8 cellular contexts compared by ENCODE assay signal in genomic region chr10:7410800-7411670, GRCh38. TPM values are rescaled to one million over a fixed set of nuclear protein-coding genes. Genes with fewer than 3 reads are reported as not detected.
DNase-seq lines count a peak whose midpoint lies in the region; ATAC-seq and TF ChIP-seq lines count a peak whose summit lies in the region.

Gene SFMBT2 (minus strand): TSS chr10:7411034. CDS start chr10:7381898, 29,136 bp downstream.

- no peaks in the 10 kb centered on the region for H3F3A ChIP-seq in OCI-LY1 (ENCODE audit: insufficient read depth, low read length)

- POLR2A ChIA-PET in naive thymus-derived CD8-positive, alpha-beta T cell (lab: Charles Lee): interaction anchor here (0.6 to 3.6 kb wide), 26 partner anchors 9 to 1856 kb away, joined by 3 to 22 read pairs (median 4); partner anchors contain the start of gene TAF3

- DNase-seq in NCI-H748 (lab: John Stamatoyannopoulos, UW; ENCODE audit: unreplicated experiment): peak; percentile 39
- no peak for DNase-seq in NCI-H748 treated with DMSO at 0.1 percent for 48 hours (lab: John Stamatoyannopoulos, UW)
- DNase-seq in activated effector memory CD4-positive, alpha-beta T cell treated with Interleukin-2 at 50 U/mL for 16 hours: peak; percentile 46
- peak; percentile 59 for DNase-seq in fibroblast of the aortic adventitia (ENCODE audit: low read depth)
- peak; percentile 47 to 81 (median 60) for DNase-seq in naive thymus-derived CD8-positive, alpha-beta T cell
- DNase-seq in tibial artery: peak; percentile 50 to 71

- H3K4me1 ChIP-seq in OCI-LY1 (ENCODE audit: insufficient read depth, low read length, severe bottlenecking) (peaks cover 22% of the 10 kb centered on the region), tibial artery (peaks cover 0 to 61% (median 46%) of the 10 kb centered on the region in 4 donors)

- peak within 1 kb of the TSS; percentile 51 for H3K27ac ChIP-seq in OCI-LY1 (ENCODE audit: low read depth, low read length, poor library complexity, severe bottlenecking)
- H3K27ac ChIP-seq in tibial artery: peak within 1 kb of the TSS; percentile 25 to 33

- TF ChIP-seq CTCF in OCI-LY1 (IDR thresholded peaks at IDR 0.05; ENCODE audit: low read length): no peak
- peak; percentile 26 for TF ChIP-seq CTCF in fibroblast of the aortic adventitia (IDR thresholded peaks at IDR 0.05; ENCODE audit: insufficient read depth, low read length)
- no peak for TF ChIP-seq CTCF in tibial artery (IDR thresholded peaks at IDR 0.05)

- H3K9ac ChIP-seq in OCI-LY1 (ENCODE audit: low read length): peak within 1 kb of the TSS; percentile 85

- intact Hi-C loops in tibial artery (cut with DNase I; ENCODE audit: low total_unique reads): no loop called here

- H3K4me2 ChIP-seq in OCI-LY1 (ENCODE audit: low read length): peak within 1 kb of the TSS; percentile 98

- ATAC-seq in HG03045 (IDR thresholded peaks at IDR 0.05; ENCODE audit: unreplicated experiment): peak; percentile 47
- ATAC-seq in naive thymus-derived CD8-positive, alpha-beta T cell: peak; percentile 37 to 52

- H3K9me3 Mint-ChIP-seq in naive thymus-derived CD8-positive, alpha-beta T cell: no peaks in the 10 kb centered on the region

- H3K27me3 Mint-ChIP-seq in naive thymus-derived CD8-positive, alpha-beta T cell: peaks cover 0 to 4% (median 0%) of the 10 kb centered on the region in 5 donors

- H2AFZ ChIP-seq in OCI-LY1 (ENCODE audit: low read length): no peak within 1 kb of the TSS

- H3K9me2 ChIP-seq in OCI-LY1 (ENCODE audit: low read depth, low read length): no peaks in the 10 kb centered on the region

- no peaks in the 10 kb centered on the region for H3K36me3 Mint-ChIP-seq in naive thymus-derived CD8-positive, alpha-beta T cell

- H4K20me1 ChIP-seq in OCI-LY1 (ENCODE audit: insufficient read depth, low read length): no peaks in the 10 kb centered on the region

- no peaks in the 10 kb centered on the region for H3K36me3 ChIP-seq in OCI-LY1 (ENCODE audit: insufficient read depth, low read length)
- no peaks in the 10 kb centered on the region for H3K36me3 ChIP-seq in tibial artery

- H3K27me3 ChIP-seq in OCI-LY1 (ENCODE audit: insufficient read depth, low read length): no peaks in the 10 kb centered on the region
- H3K27me3 ChIP-seq in tibial artery: peaks cover 0 to 68% of the 10 kb centered on the region in 2 donors

- peak within 1 kb of the TSS; percentile 91 to 99 (median 96) for H3K4me3 Mint-ChIP-seq in naive thymus-derived CD8-positive, alpha-beta T cell

- H3K4me3 ChIP-seq in OCI-LY1 (ENCODE audit: low read depth, low read length, poor library complexity, severe bottlenecking) (peak within 1 kb of the TSS; percentile 92), fibroblast of the aortic adventitia (ENCODE audit: low read depth, low read length) (peak within 1 kb of the TSS; percentile 63), tibial artery (peak within 1 kb of the TSS; percentile 55 to 68)

- peak within 1 kb of the TSS; percentile 79 to 98 (median 95) for H3K27ac Mint-ChIP-seq in naive thymus-derived CD8-positive, alpha-beta T cell

- no peaks in the 10 kb centered on the region for H3K9me3 ChIP-seq in OCI-LY1 (ENCODE audit: low read length)
- H3K9me3 ChIP-seq in tibial artery: no peaks in the 10 kb centered on the region

- peaks cover 21 to 48% (median 31%) of the 10 kb centered on the region in 4 donors for H3K4me1 Mint-ChIP-seq in naive thymus-derived CD8-positive, alpha-beta T cell

- peaks cover 24% of the 10 kb centered on the region for H3K79me2 ChIP-seq in OCI-LY1 (ENCODE audit: insufficient read depth, low read length)

RNA-seq across cellular contexts. Expression of gene SFMBT2, which starts in this region (rescaled TPM):
- total RNA-seq in fibroblast of the aortic adventitia (ENCODE audit: low replicate concordance): 0.25 and 2.0 TPM in 2 replicates
- 10 to 100 TPM; 30.1 to 31.8 TPM for total RNA-seq in naive thymus-derived CD8-positive, alpha-beta T cell
- polyA plus RNA-seq in naive thymus-derived CD8-positive, alpha-beta T cell: 1 to 10 TPM; 2.2 to 6.7 (median 4.8) TPM

Comparison
In these comparisons a context has a peak if more than half of its experiments do, and no peak if none do; other contexts are left out.
1. RNA of gene SFMBT2 (total RNA-seq): 30.1 to 31.8 TPM in naive thymus-derived CD8-positive, alpha-beta T cell; 0.25 to 2.0 TPM in fibroblast of the aortic adventitia; every median in the first group is over 10 times any median in the second.
2. Peak in every context shown above with its lines, with median percentiles within 50 percentile points of each other: H3K4me3 ChIP-seq.